In genomic region chr11:75811485-75811884, GRCh38 we compare ENCODE assay signal across 22 cellular contexts.
"Had no signal": no experiment of that assay in that cellular context is flagged by ENCODE, and none has a peak within 500 bp of the region (broad histone marks: within the 10 kb centered on the region; RNA-seq: fewer than 3 reads in every experiment).

No MANE protein-coding gene starts in this region.

- H3K27ac Mint-ChIP-seq: activated CD4-positive, alpha-beta T cell treated with anti-CD3 and anti-CD28 coated beads, Interleukin-2, amount 10 ng/mL, durations not matched to agents 7 days and 5 days; activated naive CD4-positive, alpha-beta T cell treated with anti-CD3 and anti-CD28 coated beads, Interleukin-2, amount 10 ng/mL, durations not matched to agents 7 days and 5 days; memory B cell; neural progenitor cell had no signal

- H3K36me3 ChIP-seq: ascending aorta, breast epithelium, esophagus squamous epithelium, neural progenitor cell, ovary, stomach, upper lobe of left lung had no signal

- DNase-seq: activated CD4-positive, alpha-beta T cell treated with anti-CD3 and anti-CD28 coated beads, Interleukin-2, amount 10 ng/mL, durations not matched to agents 7 days and 5 days; activated CD8-positive, alpha-beta memory T cell treated with anti-CD3 and anti-CD28 coated beads for 24 hours; activated CD8-positive, alpha-beta memory T cell treated with anti-CD3 and anti-CD28 coated beads, Interleukin-2, amount 50 U/mL, for 48 hours; activated effector memory CD4-positive, alpha-beta T cell treated with Interleukin-2 at 50 U/mL for 16 hours; activated naive CD4-positive, alpha-beta T cell treated with anti-CD3 and anti-CD28 coated beads, Interleukin-2, amount 10 ng/mL, durations not matched to agents 7 days and 5 days; activated T-cell treated with anti-CD3 and anti-CD28 coated beads, Interleukin-2, amount 50 U/mL, for 48 hours; cortex of kidney; effector memory CD4-positive, alpha-beta T cell; esophagus squamous epithelium; naive thymus-derived CD4-positive, alpha-beta T cell; ovary; psoas muscle; right cardiac atrium; stomach; testis; upper lobe of left lung had no signal

- ATAC-seq: activated CD4-positive, CD25-positive, alpha-beta regulatory T cell treated with anti-CD3 and anti-CD28 coated beads, Interleukin-2, amount 50 U/mL, for 24 hours; naive thymus-derived CD4-positive, alpha-beta T cell; psoas muscle; right cardiac atrium had no signal

- H3K36me3 Mint-ChIP-seq: activated naive CD4-positive, alpha-beta T cell treated with anti-CD3 and anti-CD28 coated beads, Interleukin-2, amount 10 ng/mL, durations not matched to agents 7 days and 5 days; memory B cell; naive thymus-derived CD4-positive, alpha-beta T cell; neural progenitor cell had no signal

- H3K27me3 Mint-ChIP-seq: memory B cell had no signal

- H2AFZ ChIP-seq: neural progenitor cell had no signal

- H3K9me3 Mint-ChIP-seq: activated CD4-positive, alpha-beta T cell treated with anti-CD3 and anti-CD28 coated beads, Interleukin-2, amount 10 ng/mL, durations not matched to agents 7 days and 5 days; activated naive CD4-positive, alpha-beta T cell treated with anti-CD3 and anti-CD28 coated beads, Interleukin-2, amount 10 ng/mL, durations not matched to agents 7 days and 5 days; memory B cell; neural progenitor cell had no signal

- H3K4me3 ChIP-seq: ascending aorta, breast epithelium, esophagus squamous epithelium, neural progenitor cell, ovary, psoas muscle, skin epidermis, stomach, testis, upper lobe of left lung had no signal

- H3K9me3 ChIP-seq: ascending aorta, breast epithelium, esophagus squamous epithelium, ovary, psoas muscle, stomach, testis, upper lobe of left lung had no signal

- H3K27ac ChIP-seq: ascending aorta, breast epithelium, esophagus squamous epithelium, neural progenitor cell, ovary, psoas muscle, stomach, testis, upper lobe of left lung had no signal

- H3K9ac ChIP-seq: neural progenitor cell had no signal

- H3K4me2 ChIP-seq: neural progenitor cell had no signal

- H3K27me3 ChIP-seq: ascending aorta, breast epithelium, esophagus squamous epithelium, neural progenitor cell, ovary, stomach, testis, upper lobe of left lung had no signal

- H3K4me3 Mint-ChIP-seq: activated CD4-positive, alpha-beta T cell treated with anti-CD3 and anti-CD28 coated beads, Interleukin-2, amount 10 ng/mL, durations not matched to agents 7 days and 5 days; activated naive CD4-positive, alpha-beta T cell treated with anti-CD3 and anti-CD28 coated beads, Interleukin-2, amount 10 ng/mL, durations not matched to agents 7 days and 5 days; naive thymus-derived CD4-positive, alpha-beta T cell; neural progenitor cell had no signal
